Comparison of ENCODE assay signal across 12 cellular contexts in the genomic region with DNA sequence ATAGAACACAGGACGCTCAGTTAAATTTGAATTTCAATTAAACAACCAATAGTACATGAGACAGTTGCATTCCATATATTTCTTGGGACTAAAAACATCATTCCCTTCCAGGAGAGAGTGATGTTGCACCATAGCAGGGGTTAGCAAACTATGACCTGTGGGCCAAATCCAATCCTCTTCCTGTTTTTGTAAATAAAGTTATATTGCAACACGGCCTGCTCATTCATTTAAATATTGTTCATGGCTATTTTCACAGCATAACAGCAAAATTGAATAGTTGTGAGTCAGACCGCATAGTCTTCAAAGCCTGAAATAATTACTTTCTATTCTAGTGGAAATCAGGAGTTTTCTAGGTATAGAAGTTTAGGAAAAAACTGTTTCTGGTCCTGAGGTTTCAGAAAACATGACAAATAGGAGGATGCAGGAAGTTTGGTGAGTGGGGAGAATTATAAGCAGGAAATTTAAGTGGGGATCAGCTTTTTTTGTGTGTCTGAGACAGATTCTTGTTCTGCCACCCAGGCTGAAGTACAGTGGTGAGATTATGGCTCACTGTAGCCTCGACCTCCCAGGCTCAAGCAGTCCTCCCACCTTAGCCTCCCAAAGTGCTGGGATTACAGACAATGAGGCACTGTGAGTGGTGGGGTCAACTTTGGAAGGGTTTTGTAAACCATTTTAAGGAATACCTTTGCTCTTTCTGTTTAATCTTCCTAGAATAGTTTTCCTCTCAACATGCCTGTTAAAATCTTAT.
A peak's percentile ranks its signal among the peaks of the same experiment; 100 is the strongest.
DNase-seq lines count a peak whose midpoint lies in the region; ATAC-seq and TF ChIP-seq lines count a peak whose summit lies in the region.
"Had no signal": no experiment of that assay in that cellular context is flagged by ENCODE, and none has a peak within 500 bp of the region (broad histone marks: within the 10 kb centered on the region; RNA-seq: fewer than 3 reads in every experiment).

No MANE protein-coding gene starts in this region.

- H3F3A ChIP-seq in PC-9 (ENCODE audit: insufficient read depth, low read depth), result peaks cover 60% of the 10 kb centered on the region

- H3K9me3 ChIP-seq in PC-9 (ENCODE audit: insufficient read depth, low read depth), result peaks cover 6% of the 10 kb centered on the region; the same call in 1 of the 2 replicates
- no peaks in the 10 kb centered on the region for H3K9me3 ChIP-seq in osteoblast (ENCODE audit: low read depth, low read length)
- H3K9me3 ChIP-seq in BE2C, result no peaks in the 10 kb centered on the region

- CTCF ChIA-PET in PC-9 (lab: Charles Lee), result no interaction called here

- DNase-seq in GM03348 (ENCODE audit: low spot score) (peak; percentile 45), PC-9 (peak in 1 of 2 experiments; percentile 78), osteoblast (ENCODE audit: insufficient read length, low spot score, missing footprints) (no peak), GM19238 (ENCODE audit: insufficient read length, low spot score) (no peak), BE2C (no peak), NCI-H2029 treated with DMSO at 0.1 percent for 48 hours (lab: John Stamatoyannopoulos, UW) (no peak)
- no peak for DNase-seq in stimulated activated effector memory CD8-positive, alpha-beta T cell treated with anti-CD3 and anti-CD28 coated beads, Interleukin-12 subunit alpha, Interleukin-12 subunit beta, amount 100 ng/mL, for 72 hours (ENCODE audit: low spot score in 2 of 2)
- DNase-seq: activated effector memory CD4-positive, alpha-beta T cell treated with Interleukin-2 at 50 U/mL for 16 hours; retina; Right ventricle myocardium superior had no signal

- peak overlapping the region; percentile 17; the same call in 1 of the 2 replicates for H3K4me3 ChIP-seq in PC-9
- peak overlapping the region; percentile 10 for H3K4me3 ChIP-seq in osteoblast (ENCODE audit: insufficient read depth, low read length)
- H3K4me3 ChIP-seq in BE2C (ENCODE audit: low read depth, low read length), result no peak overlapping the region

- peak overlapping the region; percentile 54 for H3K27ac Mint-ChIP-seq in dendritic cell treated with granulocyte-macrophage colony-stimulating factor and Interleukin-4, amounts not matched to agents 40 ng/mL and 50 ng/mL, for 4 days
- no peak overlapping the region for H3K27ac Mint-ChIP-seq in stimulated activated effector memory CD8-positive, alpha-beta T cell treated with anti-CD3 and anti-CD28 coated beads, Interleukin-12 subunit alpha, Interleukin-12 subunit beta, amount 100 ng/mL, for 72 hours

- peaks cover 58% of the 10 kb centered on the region for H3K4me1 Mint-ChIP-seq in dendritic cell treated with granulocyte-macrophage colony-stimulating factor and Interleukin-4, amounts not matched to agents 40 ng/mL and 50 ng/mL, for 4 days (ENCODE audit: low read depth)
- H3K4me1 Mint-ChIP-seq in stimulated activated effector memory CD8-positive, alpha-beta T cell treated with anti-CD3 and anti-CD28 coated beads, Interleukin-12 subunit alpha, Interleukin-12 subunit beta, amount 100 ng/mL, for 72 hours, result peaks cover 15% of the 10 kb centered on the region

- H4K20me1 ChIP-seq in PC-9 (ENCODE audit: insufficient read depth), result no peaks in the 10 kb centered on the region
- no peaks in the 10 kb centered on the region for H4K20me1 ChIP-seq in osteoblast (ENCODE audit: insufficient read depth, low read length)

- ATAC-seq in stimulated activated effector memory CD8-positive, alpha-beta T cell treated with anti-CD3 and anti-CD28 coated beads, Interleukin-12 subunit alpha, Interleukin-12 subunit beta, amount 100 ng/mL, for 72 hours, result no peak

- no peaks in the 10 kb centered on the region for H3K9me3 Mint-ChIP-seq in dendritic cell treated with granulocyte-macrophage colony-stimulating factor and Interleukin-4, amounts not matched to agents 40 ng/mL and 50 ng/mL, for 4 days
- H3K9me3 Mint-ChIP-seq in stimulated activated effector memory CD8-positive, alpha-beta T cell treated with anti-CD3 and anti-CD28 coated beads, Interleukin-12 subunit alpha, Interleukin-12 subunit beta, amount 100 ng/mL, for 72 hours, result no peaks in the 10 kb centered on the region
- H3K9me3 Mint-ChIP-seq: type B pancreatic cell had no signal

- peaks cover 2% of the 10 kb centered on the region for H3K27me3 Mint-ChIP-seq in dendritic cell treated with granulocyte-macrophage colony-stimulating factor and Interleukin-4, amounts not matched to agents 40 ng/mL and 50 ng/mL, for 4 days

- no peaks in the 10 kb centered on the region for H3K36me3 ChIP-seq in PC-9 (ENCODE audit: low read depth)
- H3K36me3 ChIP-seq in osteoblast (ENCODE audit: insufficient read depth, low read length), result no peaks in the 10 kb centered on the region
- H3K36me3 ChIP-seq in BE2C, result no peaks in the 10 kb centered on the region

- H3K9me2 ChIP-seq in PC-9 (ENCODE audit: insufficient read depth), result no peaks in the 10 kb centered on the region

- H3K36me3 Mint-ChIP-seq in dendritic cell treated with granulocyte-macrophage colony-stimulating factor and Interleukin-4, amounts not matched to agents 40 ng/mL and 50 ng/mL, for 4 days (ENCODE audit: low read depth), result no peaks in the 10 kb centered on the region
- no peaks in the 10 kb centered on the region for H3K36me3 Mint-ChIP-seq in stimulated activated effector memory CD8-positive, alpha-beta T cell treated with anti-CD3 and anti-CD28 coated beads, Interleukin-12 subunit alpha, Interleukin-12 subunit beta, amount 100 ng/mL, for 72 hours
- H3K36me3 Mint-ChIP-seq: type B pancreatic cell had no signal

- H2AFZ ChIP-seq in PC-9 (no peak overlapping the region; the same call in 1 of the 2 replicates), osteoblast (ENCODE audit: low read length) (no peak overlapping the region)

- H3K79me2 ChIP-seq in PC-9 (ENCODE audit: low read depth) (no peaks in the 10 kb centered on the region), osteoblast (ENCODE audit: insufficient read depth, low read length) (no peaks in the 10 kb centered on the region)

- TF ChIP-seq CTCF in PC-9 (conservative IDR thresholded peaks at IDR 0.05) (no peak), osteoblast (IDR thresholded peaks at IDR 0.05; ENCODE audit: extremely low read depth, low read depth, low read length) (no peak), BE2C (IDR thresholded peaks at IDR 0.05; ENCODE audit: low read depth, low read length) (no peak)

- H3K27me3 ChIP-seq in PC-9 (ENCODE audit: insufficient read depth, low read depth) (no peaks in the 10 kb centered on the region), osteoblast (ENCODE audit: insufficient read depth, low read length) (no peaks in the 10 kb centered on the region), BE2C (no peaks in the 10 kb centered on the region)

- BruUV-seq in PC-9 (replicated peaks; lab: Mats Ljungman, UMichigan), result no TSS peak

- POLR2A ChIA-PET in PC-9 (lab: Charles Lee; ENCODE audit: unreplicated experiment), result no interaction called here

- H3K4me3 Mint-ChIP-seq in dendritic cell treated with granulocyte-macrophage colony-stimulating factor and Interleukin-4, amounts not matched to agents 40 ng/mL and 50 ng/mL, for 4 days, result no peak overlapping the region
- H3K4me3 Mint-ChIP-seq in stimulated activated effector memory CD8-positive, alpha-beta T cell treated with anti-CD3 and anti-CD28 coated beads, Interleukin-12 subunit alpha, Interleukin-12 subunit beta, amount 100 ng/mL, for 72 hours, result no peak overlapping the region

- H3K4me2 ChIP-seq in PC-9 (peak overlapping the region; percentile 81), osteoblast (ENCODE audit: insufficient read depth, low read length) (peak overlapping the region; percentile 64)

- H3K27ac ChIP-seq in PC-9, result peak overlapping the region; percentile 99
- peak overlapping the region; percentile 83 for H3K27ac ChIP-seq in osteoblast (ENCODE audit: low read depth, low read length)

- peaks cover 78% of the 10 kb centered on the region for H3K4me1 ChIP-seq in PC-9 (replicated peaks; ENCODE audit: insufficient read depth)
- H3K4me1 ChIP-seq in osteoblast (ENCODE audit: insufficient read depth, low read length), result peaks cover 60% of the 10 kb centered on the region
- no peaks in the 10 kb centered on the region; the same call in 1 of the 2 replicates for H3K4me1 ChIP-seq in BE2C

- intact Hi-C loops in PC-9 (cut with micrococcal nuclease; ENCODE audit: unreplicated experiment), result loop anchor here (5.0 kb wide), 1 partner anchor 133 kb away; a partner anchor contains a TSS
- intact Hi-C loops in dendritic cell treated with granulocyte-macrophage colony-stimulating factor and Interleukin-4, amounts not matched to agents 40 ng/mL and 50 ng/mL, for 4 days (cut with micrococcal nuclease), result no loop called here
